ENCODE assay signal across 10 cellular contexts in genomic region chr11:88179141-88179540, GRCh38. TPM values are rescaled to one million over a fixed set of nuclear protein-coding genes. Genes with fewer than 3 reads are reported as not detected.
DNase-seq lines count a peak whose midpoint lies in the region; ATAC-seq and TF ChIP-seq lines count a peak whose summit lies in the region.
"Had no signal": no experiment of that assay in that cellular context is flagged by ENCODE, and none has a peak within 500 bp of the region (broad histone marks: within the 10 kb centered on the region; RNA-seq: fewer than 3 reads in every experiment).

No MANE protein-coding gene starts in this region.

- no peaks in the 10 kb centered on the region for H3K36me3 ChIP-seq in neuronal stem cell (replicated peaks in 1 of 2; ENCODE audit: control insufficient read depth in 2 of 2, insufficient read depth in 2 of 2, low read length in 2 of 2)
- H3K36me3 ChIP-seq: transverse colon had no signal

- H2BK12ac ChIP-seq in neuronal stem cell (ENCODE audit: low read length) = no peak overlapping the region

- no CpG with 5 or more reads among the region's 2 CpGs for WGBS in neuronal stem cell (ENCODE audit: extremely low coverage in 2 of 2, insufficient read length in 2 of 2, insufficient replicate concordance in 1 of 2), 2 donors

- H3K4ac ChIP-seq in neuronal stem cell (ENCODE audit: low read length) = no peak overlapping the region

- no peak overlapping the region for H2AK5ac ChIP-seq in neuronal stem cell (ENCODE audit: low read depth, low read length)

- H3K4me2 ChIP-seq in neuronal stem cell (ENCODE audit: insufficient read depth, low read length, poor library complexity, severe bottlenecking) = no peak overlapping the region

- TF ChIP-seq CTCF in GM10248 (IDR thresholded peaks at IDR 0.05; ENCODE audit: control extremely low read depth, extremely low read depth, low read depth, missing control alignments) = no peak

- no peak overlapping the region for H3K14ac ChIP-seq in neuronal stem cell (ENCODE audit: low read length)

- no peak overlapping the region for H2BK5ac ChIP-seq in neuronal stem cell (ENCODE audit: low read length)

- CTCF ChIA-PET in GM10248 (lab: Yijun Ruan, JAX) = interaction anchor here (0.9 to 2.3 kb wide), 10 partner anchors 8 to 363 kb away, joined by 3 to 8 read pairs (median 4); no protein-coding TSS in a partner anchor

- no peak overlapping the region for H2AFZ ChIP-seq in neuronal stem cell (ENCODE audit: low read length)

- no peak overlapping the region for H3K9ac ChIP-seq in neuronal stem cell (ENCODE audit: low read depth, low read length, poor library complexity)

- no peak overlapping the region for H2BK120ac ChIP-seq in neuronal stem cell (ENCODE audit: low read depth, low read length)

- peaks cover 0 to 20% (median 1%) of the 10 kb centered on the region in 3 experiments for H3K27me3 ChIP-seq in neuronal stem cell (ENCODE audit: control insufficient read depth in 3 of 3, insufficient read depth in 3 of 3, low read depth in 1 of 3, low read length in 3 of 3)
- H3K27me3 ChIP-seq: transverse colon had no signal

- no peak overlapping the region for H3K23ac ChIP-seq in neuronal stem cell (ENCODE audit: low read depth, low read length, poor library complexity)

- H3K18ac ChIP-seq in neuronal stem cell (ENCODE audit: low read length) = no peak overlapping the region

- H3K27ac ChIP-seq in neuronal stem cell (replicated peaks; ENCODE audit: low read length) = no peak overlapping the region
- H3K27ac ChIP-seq: transverse colon had no signal

- no peak overlapping the region for H4K8ac ChIP-seq in neuronal stem cell (ENCODE audit: low read depth, low read length)

- H3K9me3 ChIP-seq in neuronal stem cell (replicated peaks in 1 of 2; ENCODE audit: control insufficient read depth in 2 of 2, insufficient read depth in 1 of 2, low read depth in 1 of 2, low read length in 2 of 2) = no peaks in the 10 kb centered on the region
- H3K9me3 ChIP-seq: transverse colon had no signal

- no peaks in the 10 kb centered on the region for H3K79me1 ChIP-seq in neuronal stem cell (ENCODE audit: low read depth, low read length)

- H2BK15ac ChIP-seq in neuronal stem cell (ENCODE audit: low read length) = no peak overlapping the region

- peaks cover 3 to 9% of the 10 kb centered on the region in 2 donors for H3K4me1 ChIP-seq in neuronal stem cell (ENCODE audit: control insufficient read depth in 2 of 2, insufficient read depth in 1 of 2, low read depth in 1 of 2, low read length in 2 of 2)

- H3K4me3 ChIP-seq in neuronal stem cell (ENCODE audit: low read length in 2 of 2) = no peak overlapping the region
- H3K4me3 ChIP-seq: transverse colon had no signal

- POLR2A ChIA-PET in GM10248 (lab: Yijun Ruan, JAX) = no interaction called here

- no peak overlapping the region for H4K91ac ChIP-seq in neuronal stem cell (ENCODE audit: low read depth, low read length, poor library complexity)

- peak; percentile 71 for ATAC-seq in GM21381 (IDR thresholded peaks at IDR 0.05; ENCODE audit: unreplicated experiment)
- ATAC-seq in HG03439 (IDR thresholded peaks at IDR 0.05; ENCODE audit: unreplicated experiment) = peak; percentile 59

- DNase-seq in ELR (ENCODE audit: low read depth) (peak; percentile 19), brain pericyte (ENCODE audit: low read depth, low spot score) (peak; percentile 17), GM10248 (ENCODE audit: extremely low spot score) (no peak), neuronal stem cell (ENCODE audit: low spot score) (no peak), NCI-H2171 (lab: John Stamatoyannopoulos, UW) (no peak)
- DNase-seq in effector CD8-positive, alpha-beta T cell (lab: John Stamatoyannopoulos, UW) = no peak
- DNase-seq: NCI-H446, transverse colon had no signal

RNA-seq across cellular contexts. Expression of gene RAB38, which starts 3.9 kb away (rescaled TPM):
- polyA plus RNA-seq in neuronal stem cell (2013, experiment 1 of 2) = 9.7 TPM
- polyA plus RNA-seq in neuronal stem cell (2013, experiment 2 of 2) = 9.3 TPM

Comparison
In these comparisons a context has a peak if more than half of its experiments do, and no peak if none do; other contexts are left out.
1. DNase-seq: peak in ELR (single experiment) and brain pericyte (single experiment); none in effector CD8-positive, alpha-beta T cell (single experiment), GM10248 (single experiment), neuronal stem cell (single experiment) and NCI-H2171 (single experiment).